ENCODE assay signal across 18 cellular contexts in genomic region chr17:63943745-63944144, GRCh38. TPM values are rescaled to one million over a fixed set of nuclear protein-coding genes. Genes with fewer than 3 reads are reported as not detected.
DNase-seq lines count a peak whose midpoint lies in the region; ATAC-seq, FAIRE-seq and TF ChIP-seq lines count a peak whose summit lies in the region.
"Had no signal": no experiment of that assay in that cellular context is flagged by ENCODE, and none has a peak within 500 bp of the region (broad histone marks: within the 10 kb centered on the region; RNA-seq: fewer than 3 reads in every experiment).

No MANE protein-coding gene starts in this region.

- H3K4me3 Mint-ChIP-seq in type B pancreatic cell: no peak overlapping the region
- H3K4me3 Mint-ChIP-seq: activated naive CD8-positive, alpha-beta T cell treated with anti-CD3 and anti-CD28 coated beads, Interleukin-2, amount 50 U/mL, for 24 hours; natural killer cell treated with Interleukin-12 subunit alpha and Interleukin-12 subunit beta and Interleukin-15 and Interleukin-18, amount 100 ng/mL, for 72 hours had no signal

- DNase-seq in Right ventricle myocardium inferior (ENCODE audit: missing footprints) (peak; percentile 7), left cardiac atrium (no peak), bronchial epithelial cell (ENCODE audit: low read depth) (no peak), type B pancreatic cell (ENCODE audit: extremely low spot score, unreplicated experiment) (no peak), kidney glomerular epithelial cell (lab: John Stamatoyannopoulos, UW) (no peak), MG63 (no peak)
- DNase-seq: activated naive CD8-positive, alpha-beta T cell treated with anti-CD3 and anti-CD28 coated beads, Interleukin-2, amount 50 U/mL, for 24 hours; activated T-cell treated with anti-CD3 and anti-CD28 coated beads for 4 hours; colonic mucosa; MV-4-11; stimulated activated CD4-positive, alpha-beta T cell treated with anti-CD3 and anti-CD28 coated beads, Interleukin-1b, Interleukin-23, amount 100 ng/mL, for 48 hours; stimulated activated CD8-positive, alpha-beta memory T cell treated with anti-CD3 and anti-CD28 coated beads, Interleukin-4, amount 100 ng/mL, for 48 hours; transverse colon had no signal

- no peaks in the 10 kb centered on the region for H3K9me3 Mint-ChIP-seq in type B pancreatic cell
- H3K9me3 Mint-ChIP-seq: activated naive CD8-positive, alpha-beta T cell treated with anti-CD3 and anti-CD28 coated beads, Interleukin-2, amount 50 U/mL, for 24 hours; natural killer cell treated with Interleukin-12 subunit alpha and Interleukin-12 subunit beta and Interleukin-15 and Interleukin-18, amount 100 ng/mL, for 72 hours had no signal

- H3K27me3 Mint-ChIP-seq in type B pancreatic cell: no peaks in the 10 kb centered on the region
- H3K27me3 Mint-ChIP-seq: activated naive CD8-positive, alpha-beta T cell treated with anti-CD3 and anti-CD28 coated beads, Interleukin-2, amount 50 U/mL, for 24 hours had no signal

- intact Hi-C loops in Right ventricle myocardium inferior (cut with DNase I) (no loop called here), left cardiac atrium (cut with DNase I) (no loop called here)

- H3K4me3 ChIP-seq in bronchial epithelial cell (ENCODE audit: low read depth, low read length): no peak overlapping the region
- H3K4me3 ChIP-seq in MG63: no peak overlapping the region
- H3K4me3 ChIP-seq: colonic mucosa, right atrium auricular region, transverse colon had no signal

- ATAC-seq in Right ventricle myocardium inferior (no peak), left cardiac atrium (no peak)
- ATAC-seq: activated naive CD8-positive, alpha-beta T cell treated with anti-CD3 and anti-CD28 coated beads, Interleukin-2, amount 50 U/mL, for 24 hours; natural killer cell treated with Interleukin-12 subunit alpha and Interleukin-12 subunit beta and Interleukin-15 and Interleukin-18, amount 100 ng/mL, for 72 hours had no signal

- H3K4me1 Mint-ChIP-seq in type B pancreatic cell (ENCODE audit: unreplicated experiment): no peaks in the 10 kb centered on the region

- no peaks in the 10 kb centered on the region for H3K36me3 Mint-ChIP-seq in type B pancreatic cell
- H3K36me3 Mint-ChIP-seq: natural killer cell treated with Interleukin-12 subunit alpha and Interleukin-12 subunit beta and Interleukin-15 and Interleukin-18, amount 100 ng/mL, for 72 hours had no signal

- no peak for FAIRE-seq in bronchial epithelial cell (lab: Jason Lieb, UNC)
- FAIRE-seq: D721Med had no signal

- TF ChIP-seq CTCF in bronchial epithelial cell (IDR thresholded peaks at IDR 0.05; ENCODE audit: insufficient read depth, low read length, severe bottlenecking) (peak; percentile 7), type B pancreatic cell (conservative IDR thresholded peaks at IDR 0.05) (peak; percentile 44)

- H3K36me3 ChIP-seq in bronchial epithelial cell (ENCODE audit: control insufficient read depth, insufficient read depth, low read length) (no peaks in the 10 kb centered on the region), MG63 (no peaks in the 10 kb centered on the region)
- H3K36me3 ChIP-seq: colonic mucosa, right atrium auricular region, transverse colon had no signal

- H3K27me3 ChIP-seq in bronchial epithelial cell (ENCODE audit: control insufficient read depth, insufficient read depth, low read length) (no peaks in the 10 kb centered on the region), MG63 (no peaks in the 10 kb centered on the region)
- H3K27me3 ChIP-seq: colonic mucosa, right atrium auricular region, transverse colon had no signal

- H3K27ac Mint-ChIP-seq in type B pancreatic cell: no peak overlapping the region
- H3K27ac Mint-ChIP-seq: activated naive CD8-positive, alpha-beta T cell treated with anti-CD3 and anti-CD28 coated beads, Interleukin-2, amount 50 U/mL, for 24 hours; natural killer cell treated with Interleukin-12 subunit alpha and Interleukin-12 subunit beta and Interleukin-15 and Interleukin-18, amount 100 ng/mL, for 72 hours had no signal

- no peaks in the 10 kb centered on the region for H3K9me3 ChIP-seq in MG63
- H3K9me3 ChIP-seq: colonic mucosa, right atrium auricular region, transverse colon had no signal

RNA-seq across cellular contexts. Expression of gene CD79B, which starts 11.6 kb away (rescaled TPM):
- total RNA-seq in Right ventricle myocardium inferior: 6.9 TPM
- 1 to 10 TPM; 4.8 to 7.5 TPM for total RNA-seq in left cardiac atrium
- not detected in 2 replicates for total RNA-seq in bronchial epithelial cell
- total RNA-seq in type B pancreatic cell (ENCODE audit: low replicate concordance): not detected in 2 replicates
- not detected in 2 replicates for total RNA-seq in MG63 (2014; rRNA removed; shearing (Covaris generic); ENCODE audit: low replicate concordance)

RNA-seq across cellular contexts. Expression of gene GH1, which starts 25.1 kb away (rescaled TPM):
- total RNA-seq in Right ventricle myocardium inferior: not detected
- total RNA-seq in left cardiac atrium: not detected
- total RNA-seq in bronchial epithelial cell: not detected in 2 replicates
- not detected in 2 replicates for total RNA-seq in type B pancreatic cell (ENCODE audit: low replicate concordance)
- total RNA-seq in MG63 (2014; rRNA removed; shearing (Covaris generic); ENCODE audit: low replicate concordance): not detected in 2 replicates
- total RNA-seq: colonic mucosa; liver; natural killer cell treated with Interleukin-12 subunit alpha and Interleukin-12 subunit beta and Interleukin-15 and Interleukin-18, amount 100 ng/mL, for 72 hours; right atrium auricular region; SK-MEL-5; transverse colon had no signal

RNA-seq across cellular contexts. Expression of gene SCN4A, which starts 29.0 kb away (rescaled TPM):
- total RNA-seq in Right ventricle myocardium inferior (0.32 TPM), left cardiac atrium (1 to 10 TPM in 1 of 2 donors, under 1 TPM in 1; 0.41 to 1.0 TPM), bronchial epithelial cell (under 0.01 and 0.90 TPM in 2 replicates), type B pancreatic cell (ENCODE audit: low replicate concordance) (0.39 TPM in 1 of 2 replicates, not detected in the other)
- total RNA-seq in MG63 (2014; rRNA removed; shearing (Covaris generic); ENCODE audit: low replicate concordance): not detected in 2 replicates
- total RNA-seq: SK-MEL-5 had no signal

RNA-seq across cellular contexts. Expression of gene CSHL1, which starts 32.7 kb away (rescaled TPM):
- total RNA-seq in Right ventricle myocardium inferior (not detected), left cardiac atrium (not detected), bronchial epithelial cell (not detected in 2 replicates), type B pancreatic cell (ENCODE audit: low replicate concordance) (not detected in 2 replicates)
- total RNA-seq in MG63 (2014; rRNA removed; shearing (Covaris generic); ENCODE audit: low replicate concordance): not detected in 2 replicates
- total RNA-seq: colonic mucosa; liver; natural killer cell treated with Interleukin-12 subunit alpha and Interleukin-12 subunit beta and Interleukin-15 and Interleukin-18, amount 100 ng/mL, for 72 hours; right atrium auricular region; SK-MEL-5; transverse colon had no signal

RNA-seq across cellular contexts. Expression of gene CSH1, which starts 47.4 kb away (rescaled TPM):
- total RNA-seq in Right ventricle myocardium inferior: not detected
- total RNA-seq in left cardiac atrium: not detected
- total RNA-seq in bronchial epithelial cell: not detected in 2 replicates
- not detected in 2 replicates for total RNA-seq in type B pancreatic cell (ENCODE audit: low replicate concordance)
- total RNA-seq in MG63 (2014; rRNA removed; shearing (Covaris generic); ENCODE audit: low replicate concordance): not detected in 2 replicates
- total RNA-seq: colonic mucosa; liver; natural killer cell treated with Interleukin-12 subunit alpha and Interleukin-12 subunit beta and Interleukin-15 and Interleukin-18, amount 100 ng/mL, for 72 hours; right atrium auricular region; SK-MEL-5; transverse colon had no signal
